ENCODE assay signal across 26 cellular contexts in genomic region chr14:26218858-26219257, GRCh38.
"Had no signal": no experiment of that assay in that cellular context is flagged by ENCODE, and none has a peak within 500 bp of the region (broad histone marks: within the 10 kb centered on the region; RNA-seq: fewer than 3 reads in every experiment).

No MANE protein-coding gene starts in this region.

- H3K27me3 ChIP-seq: left lung, ovary, right atrium auricular region, right lobe of liver, stomach, tibial artery, upper lobe of right lung had no signal

- H3K4me3 ChIP-seq: left lung, lower lobe of right lung, ovary, right atrium auricular region, right lobe of liver, skin epidermis, stomach, thoracic aorta, tibial artery, upper lobe of right lung had no signal

- H3K9me3 ChIP-seq: left lung, lower lobe of right lung, ovary, right atrium auricular region, right lobe of liver, thoracic aorta, tibial artery, upper lobe of right lung had no signal

- H3K36me3 ChIP-seq: left lung, lower lobe of right lung, ovary, right atrium auricular region, right lobe of liver, stomach, thoracic aorta, tibial artery, upper lobe of right lung had no signal

- H3K36me3 Mint-ChIP-seq: mesothelial cell of epicardium; naive B cell; natural killer cell; stimulated activated naive B cell treated with anti-CD40 and anti-IgM and Interleukin-4, amounts not matched to agents 10 μg/mL and 1 μg/mL and 100 μg/mL, for 72 hours had no signal

- H3K27ac Mint-ChIP-seq: mesothelial cell of epicardium; naive B cell; natural killer cell; progenitor cell of endocrine pancreas; stimulated activated naive B cell treated with anti-CD40 and anti-IgM and Interleukin-4, amounts not matched to agents 10 μg/mL and 1 μg/mL and 100 μg/mL, for 72 hours had no signal

- H3K4me1 Mint-ChIP-seq: naive B cell; natural killer cell; stimulated activated naive B cell treated with anti-CD40 and anti-IgM and Interleukin-4, amounts not matched to agents 10 μg/mL and 1 μg/mL and 100 μg/mL, for 72 hours had no signal

- DNase-seq: hippocampal formation; kidney; left colon; left lung; lower lobe of right lung; mammary epithelial cell; mesenchymal stem cell; naive B cell; natural killer cell; ovary; right lobe of liver; stimulated activated CD4-positive, alpha-beta T cell treated with anti-CD3 and anti-CD28 coated beads, Interleukin-12 subunit alpha, Interleukin-12 subunit beta, amount 100 ng/mL, for 4 hours; stimulated activated CD4-positive, alpha-beta T cell treated with anti-CD3 and anti-CD28 coated beads, Interleukin-15, amount 100 ng/mL, for 24 hours; stimulated activated CD4-positive, alpha-beta T cell treated with anti-CD3 and anti-CD28 coated beads, Interleukin-2, amount 100 ng/mL, for 24 hours; stimulated activated CD4-positive, alpha-beta T cell treated with anti-CD3 and anti-CD28 coated beads, Interleukin-4, amount 100 ng/mL, for 1 hour; stimulated activated naive B cell treated with anti-CD40 and anti-IgM and Interleukin-4, amounts not matched to agents 10 μg/mL and 1 μg/mL and 100 μg/mL, for 72 hours; stimulated activated naive CD8-positive, alpha-beta T cell treated with anti-CD3 and anti-CD28 coated beads, Interleukin-15, Interleukin-2, amounts not matched to agents 100 U/mL and 50 U/mL, for 24 hours; stomach; tibial artery; trophoblast cell; upper lobe of right lung had no signal

- H3K4me1 ChIP-seq: left lung, lower lobe of right lung, right atrium auricular region, right lobe of liver, stomach, tibial artery, upper lobe of right lung had no signal

- H3K4me3 Mint-ChIP-seq: mesothelial cell of epicardium; natural killer cell; stimulated activated naive B cell treated with anti-CD40 and anti-IgM and Interleukin-4, amounts not matched to agents 10 μg/mL and 1 μg/mL and 100 μg/mL, for 72 hours had no signal

- H3K27ac ChIP-seq: left lung, lower lobe of right lung, ovary, right atrium auricular region, right lobe of liver, stomach, thoracic aorta, tibial artery, upper lobe of right lung had no signal

- ATAC-seq: left colon; left lung; lower lobe of right lung; natural killer cell; right lobe of liver; stimulated activated naive B cell treated with anti-CD40 and anti-IgM and Interleukin-4, amounts not matched to agents 10 μg/mL and 1 μg/mL and 100 μg/mL, for 72 hours; stimulated activated naive CD8-positive, alpha-beta T cell treated with anti-CD3 and anti-CD28 coated beads, Interleukin-15, Interleukin-2, amounts not matched to agents 100 U/mL and 50 U/mL, for 24 hours; upper lobe of right lung had no signal

- H3K27me3 Mint-ChIP-seq: naive B cell; progenitor cell of endocrine pancreas; stimulated activated naive B cell treated with anti-CD40 and anti-IgM and Interleukin-4, amounts not matched to agents 10 μg/mL and 1 μg/mL and 100 μg/mL, for 72 hours had no signal
